ENCODE assay signal across 15 cellular contexts in genomic region chr5:126448720-126449119, GRCh38. TPM values are rescaled to one million over a fixed set of nuclear protein-coding genes. Genes with fewer than 3 reads are reported as not detected.
DNase-seq lines count a peak whose midpoint lies in the region; ATAC-seq and TF ChIP-seq lines count a peak whose summit lies in the region.
"Had no signal": no experiment of that assay in that cellular context is flagged by ENCODE, and none has a peak within 500 bp of the region (broad histone marks: within the 10 kb centered on the region; RNA-seq: fewer than 3 reads in every experiment).

No MANE protein-coding gene starts in this region.

- TF ChIP-seq CTCF in dorsolateral prefrontal cortex (IDR thresholded peaks at IDR 0.05 in 54 of 56, conservative IDR thresholded peaks at IDR 0.05 in 2 of 56; ENCODE audit: low read depth in 1 of 56, partially characterized antibody in 56 of 56), result no peak

- ATAC-seq in stimulated activated naive CD8-positive, alpha-beta T cell treated with anti-CD3 and anti-CD28 coated beads, Interleukin-15, amount 100 ng/mL, for 72 hours, result no peak
- ATAC-seq in GM21360 (IDR thresholded peaks at IDR 0.05; ENCODE audit: unreplicated experiment), result no peak

- H3K27me3 Mint-ChIP-seq in activated CD4-positive, alpha-beta memory T cell treated with anti-CD3 and anti-CD28 coated beads for 36 hours, result no peaks in the 10 kb centered on the region
- H3K27me3 Mint-ChIP-seq in activated CD4-positive, alpha-beta memory T cell treated with anti-CD3 and anti-CD28 coated beads, Interleukin-2, amount 10 ng/mL, durations not matched to agents 7 days and 5 days, result no peaks in the 10 kb centered on the region
- no peaks in the 10 kb centered on the region for H3K27me3 Mint-ChIP-seq in stimulated activated naive CD8-positive, alpha-beta T cell treated with anti-CD3 and anti-CD28 coated beads, Interleukin-15, amount 100 ng/mL, for 72 hours

- H3K4me3 ChIP-seq in dorsolateral prefrontal cortex, result no peak overlapping the region
- H3K4me3 ChIP-seq in H7 (ENCODE audit: insufficient read depth, low read depth, low read length), result no peak overlapping the region
- H3K4me3 ChIP-seq: prostate gland, SK-N-MC had no signal

- peaks cover 87% of the 10 kb centered on the region for H3K4me1 Mint-ChIP-seq in activated CD4-positive, alpha-beta memory T cell treated with anti-CD3 and anti-CD28 coated beads for 36 hours (ENCODE audit: low read depth)
- peaks cover 77% of the 10 kb centered on the region for H3K4me1 Mint-ChIP-seq in activated CD4-positive, alpha-beta memory T cell treated with anti-CD3 and anti-CD28 coated beads, Interleukin-2, amount 10 ng/mL, durations not matched to agents 7 days and 5 days
- peaks cover 94% of the 10 kb centered on the region for H3K4me1 Mint-ChIP-seq in stimulated activated naive CD8-positive, alpha-beta T cell treated with anti-CD3 and anti-CD28 coated beads, Interleukin-15, amount 100 ng/mL, for 72 hours

- CTCF ChIA-PET in activated CD4-positive, alpha-beta memory T cell treated with anti-CD3 and anti-CD28 coated beads for 36 hours (lab: Charles Lee), result interaction anchor here (1.9 kb wide), 1 partner anchor 51 kb away, joined by 7 read pairs; no protein-coding TSS in a partner anchor
- CTCF ChIA-PET in activated CD4-positive, alpha-beta memory T cell treated with anti-CD3 and anti-CD28 coated beads, Interleukin-2, amount 10 ng/mL, durations not matched to agents 7 days and 5 days (lab: Charles Lee), result interaction anchor here (1.2 kb wide), 1 partner anchor 110 kb away, joined by 3 read pairs; no protein-coding TSS in a partner anchor

- no peaks in the 10 kb centered on the region; the same call in 1 of the 2 replicates for H3K36me3 ChIP-seq in H7 (replicated peaks; ENCODE audit: control insufficient read depth, insufficient read depth, low read length)
- H3K36me3 ChIP-seq: prostate gland had no signal

- POLR2A ChIA-PET in activated CD4-positive, alpha-beta memory T cell treated with anti-CD3 and anti-CD28 coated beads for 36 hours (lab: Charles Lee), result interaction anchor here (2.2 kb wide), 1 partner anchor 25 kb away, joined by 20 read pairs; the partner anchor contains the start of gene GRAMD2B
- POLR2A ChIA-PET in activated CD4-positive, alpha-beta memory T cell treated with anti-CD3 and anti-CD28 coated beads, Interleukin-2, amount 10 ng/mL, durations not matched to agents 7 days and 5 days (lab: Charles Lee), result interaction anchor here (0.8 to 4.0 kb wide), 4 partner anchors 11 to 81 kb away, joined by 3 to 68 read pairs (median 4); partner anchors contain the start of gene GRAMD2B

- H3K4me3 Mint-ChIP-seq in activated CD4-positive, alpha-beta memory T cell treated with anti-CD3 and anti-CD28 coated beads for 36 hours, result no peak overlapping the region
- H3K4me3 Mint-ChIP-seq in activated CD4-positive, alpha-beta memory T cell treated with anti-CD3 and anti-CD28 coated beads, Interleukin-2, amount 10 ng/mL, durations not matched to agents 7 days and 5 days, result no peak overlapping the region
- peak overlapping the region; percentile 1 to 42 for H3K4me3 Mint-ChIP-seq in stimulated activated naive CD8-positive, alpha-beta T cell treated with anti-CD3 and anti-CD28 coated beads, Interleukin-15, amount 100 ng/mL, for 72 hours

- peaks cover 6% of the 10 kb centered on the region for H3K36me3 Mint-ChIP-seq in activated CD4-positive, alpha-beta memory T cell treated with anti-CD3 and anti-CD28 coated beads for 36 hours
- H3K36me3 Mint-ChIP-seq in activated CD4-positive, alpha-beta memory T cell treated with anti-CD3 and anti-CD28 coated beads, Interleukin-2, amount 10 ng/mL, durations not matched to agents 7 days and 5 days (ENCODE audit: low read depth), result peaks cover 16% of the 10 kb centered on the region

- H3K9me3 Mint-ChIP-seq in activated CD4-positive, alpha-beta memory T cell treated with anti-CD3 and anti-CD28 coated beads for 36 hours, result no peaks in the 10 kb centered on the region
- no peaks in the 10 kb centered on the region for H3K9me3 Mint-ChIP-seq in activated CD4-positive, alpha-beta memory T cell treated with anti-CD3 and anti-CD28 coated beads, Interleukin-2, amount 10 ng/mL, durations not matched to agents 7 days and 5 days
- no peaks in the 10 kb centered on the region for H3K9me3 Mint-ChIP-seq in stimulated activated naive CD8-positive, alpha-beta T cell treated with anti-CD3 and anti-CD28 coated beads, Interleukin-15, amount 100 ng/mL, for 72 hours

- no peaks in the 10 kb centered on the region for H3K27me3 ChIP-seq in dorsolateral prefrontal cortex
- no peaks in the 10 kb centered on the region for H3K27me3 ChIP-seq in H7 (ENCODE audit: control insufficient read depth, insufficient read depth, low read length)

- intact Hi-C loops in activated CD4-positive, alpha-beta memory T cell treated with anti-CD3 and anti-CD28 coated beads for 36 hours (cut with micrococcal nuclease), result loop anchor here (1.0 to 10.0 kb wide), 6 partner anchors 25 to 1864 kb away; partner anchors contain the start of genes GRAMD2B and PHAX
- intact Hi-C loops in dorsolateral prefrontal cortex (cut with DNase I), result loop anchor here in 1 of 2 donors (10.0 kb wide), 1 partner anchor 86 kb away; no protein-coding TSS in a partner anchor

- H3K27ac Mint-ChIP-seq in activated CD4-positive, alpha-beta memory T cell treated with anti-CD3 and anti-CD28 coated beads for 36 hours, result peak overlapping the region; percentile 8
- H3K27ac Mint-ChIP-seq in activated CD4-positive, alpha-beta memory T cell treated with anti-CD3 and anti-CD28 coated beads, Interleukin-2, amount 10 ng/mL, durations not matched to agents 7 days and 5 days, result no peak overlapping the region
- H3K27ac Mint-ChIP-seq in stimulated activated naive CD8-positive, alpha-beta T cell treated with anti-CD3 and anti-CD28 coated beads, Interleukin-15, amount 100 ng/mL, for 72 hours, result no peak overlapping the region

- H3K27ac ChIP-seq in dorsolateral prefrontal cortex, result peak overlapping the region in 56 of 59 donors; percentile 22 to 98 (median 90)
- H3K27ac ChIP-seq: prostate gland, SK-N-MC had no signal

- DNase-seq in activated CD4-positive, alpha-beta memory T cell treated with anti-CD3 and anti-CD28 coated beads for 36 hours, result no peak
- DNase-seq in activated CD4-positive, alpha-beta memory T cell treated with anti-CD3 and anti-CD28 coated beads, Interleukin-2, amount 10 ng/mL, durations not matched to agents 7 days and 5 days, result no peak
- DNase-seq in NCI-H748 (lab: John Stamatoyannopoulos, UW; ENCODE audit: unreplicated experiment) (peak; percentile 77), dorsolateral prefrontal cortex (no peak), H7 (no peak), GM19238 (ENCODE audit: insufficient read length, low spot score) (no peak)
- DNase-seq in stimulated activated naive CD8-positive, alpha-beta T cell treated with anti-CD3 and anti-CD28 coated beads, Interleukin-15, amount 100 ng/mL, for 72 hours, result no peak
- DNase-seq: activated CD4-positive, CD25-positive, alpha-beta regulatory T cell; cortex of kidney; DMS79 treated with DMSO at 0.1 percent for 48 hours; mesenchymal stem cell; NCI-H1436 had no signal

RNA-seq across cellular contexts. Expression of gene GRAMD2B, which starts 25.5 kb away (rescaled TPM):
- total RNA-seq in activated CD4-positive, alpha-beta memory T cell treated with anti-CD3 and anti-CD28 coated beads for 36 hours, result 10 to 100 TPM in 1 of 2 experiments, 1 to 10 TPM in 1; 9.9 to 10.4 TPM
- 1 to 10 TPM; 4.6 to 5.0 TPM for total RNA-seq in activated CD4-positive, alpha-beta memory T cell treated with anti-CD3 and anti-CD28 coated beads, Interleukin-2, amount 10 ng/mL, durations not matched to agents 7 days and 5 days
- total RNA-seq in dorsolateral prefrontal cortex, result 100 to 1,000 TPM in 33 of 120 experiments, 10 to 100 TPM in 87; 39.5 to 205 (median 86.4) TPM
- 4.1 and 7.1 TPM in 2 replicates for total RNA-seq in H7 (2014; rRNA removed; shearing (Covaris generic))

Comparison
In these comparisons a context has a peak if more than half of its experiments do, and no peak if none do; other contexts are left out.
1. H3K4me3 Mint-ChIP-seq: peak in stimulated activated naive CD8-positive, alpha-beta T cell treated with anti-CD3 and anti-CD28 coated beads, Interleukin-15, amount 100 ng/mL, for 72 hours (2 of 2); none in activated CD4-positive, alpha-beta memory T cell treated with anti-CD3 and anti-CD28 coated beads for 36 hours (single experiment) and activated CD4-positive, alpha-beta memory T cell treated with anti-CD3 and anti-CD28 coated beads, Interleukin-2, amount 10 ng/mL, durations not matched to agents 7 days and 5 days (single experiment).